9 cellular contexts compared by ENCODE assay signal in the genomic region with DNA sequence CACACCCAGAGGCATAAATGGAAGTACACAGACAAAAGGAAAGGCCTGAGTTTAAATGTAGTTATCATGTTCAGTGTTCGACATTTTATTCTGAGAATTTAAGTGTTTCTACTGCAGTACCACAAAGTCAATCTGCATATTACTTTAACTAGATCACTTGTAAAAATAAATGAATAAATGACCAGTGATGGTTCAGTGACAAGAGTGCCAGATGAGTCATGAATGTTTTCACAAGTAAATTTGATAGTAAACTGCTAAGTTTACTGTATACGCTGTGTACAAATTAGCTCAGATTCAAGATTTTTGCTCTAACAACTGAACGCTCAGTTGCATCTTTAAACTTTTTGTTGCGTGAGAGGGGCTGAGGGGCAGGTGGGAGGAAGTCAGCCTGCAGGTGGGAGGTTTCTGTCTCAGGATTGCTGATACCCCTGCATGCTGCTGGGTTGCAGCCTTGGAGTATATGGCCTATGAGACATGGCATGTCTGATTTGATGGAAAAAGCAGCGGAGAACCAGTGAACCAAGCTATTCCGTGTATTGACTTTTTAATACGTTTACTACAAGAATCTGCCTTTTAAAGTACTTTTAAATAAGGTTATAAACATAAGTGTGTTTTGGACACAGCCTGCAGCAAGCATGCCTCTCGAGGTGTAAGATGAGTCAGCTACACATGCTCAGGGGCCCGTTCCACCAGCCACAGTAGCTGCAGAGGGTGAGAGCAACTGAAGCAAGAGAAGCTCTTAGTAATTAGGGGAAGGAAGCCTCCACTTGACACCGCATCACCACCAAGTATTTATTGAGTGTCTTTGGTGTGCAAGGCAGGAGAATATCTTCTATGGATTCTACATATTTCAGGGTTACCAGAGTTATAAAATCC.
DNase-seq lines count a peak whose midpoint lies in the region; ATAC-seq and TF ChIP-seq lines count a peak whose summit lies in the region.
"Had no signal": no experiment of that assay in that cellular context is flagged by ENCODE, and none has a peak within 500 bp of the region (broad histone marks: within the 10 kb centered on the region; RNA-seq: fewer than 3 reads in every experiment).

No MANE protein-coding gene starts in this region.

- H3K4me1 ChIP-seq in psoas muscle, result peaks cover 56% of the 10 kb centered on the region

- peak; percentile 58 to 79 for ATAC-seq in activated CD4-positive, CD25-positive, alpha-beta regulatory T cell treated with anti-CD3 and anti-CD28 coated beads, Interleukin-2, amount 50 U/mL, for 24 hours
- ATAC-seq in HG03097 (IDR thresholded peaks at IDR 0.05; ENCODE audit: low FRiP score, unreplicated experiment) (peak; percentile 62), activated B cell treated with CpG ODN at 0.5 μM for 24 hours (ENCODE audit: low read depth) (peak; percentile 72), psoas muscle (peak; percentile 69 to 90 (median 82))

- no peak overlapping the region for H3K4me3 Mint-ChIP-seq in activated B cell treated with CpG ODN at 0.5 μM for 24 hours
- H3K4me3 Mint-ChIP-seq in activated naive CD4-positive, alpha-beta T cell treated with anti-CD3 and anti-CD28 coated beads, Interleukin-2, amount 10 ng/mL, durations not matched to agents 7 days and 5 days, result no peak overlapping the region

- no peak overlapping the region for H3K27ac Mint-ChIP-seq in activated B cell treated with CpG ODN at 0.5 μM for 24 hours
- no peak overlapping the region for H3K27ac Mint-ChIP-seq in activated naive CD4-positive, alpha-beta T cell treated with anti-CD3 and anti-CD28 coated beads, Interleukin-2, amount 10 ng/mL, durations not matched to agents 7 days and 5 days

- intact Hi-C loops in activated B cell treated with CpG ODN at 0.5 μM for 24 hours (cut with micrococcal nuclease), result no loop called here
- intact Hi-C loops in psoas muscle (cut with DNase I), result no loop called here

- no peak for DNase-seq in activated CD4-positive, CD25-positive, alpha-beta regulatory T cell (lab: John Stamatoyannopoulos, UW)
- DNase-seq in activated B cell treated with CpG ODN at 0.5 μM for 24 hours, result no peak
- DNase-seq in psoas muscle, result no peak
- no peak for DNase-seq in SKM-1 treated with dmso at 0.1 percent for 144 hours (lab: John Stamatoyannopoulos, UW; ENCODE audit: unreplicated experiment)
- DNase-seq in activated naive CD4-positive, alpha-beta T cell treated with anti-CD3 and anti-CD28 coated beads, Interleukin-2, amount 10 ng/mL, durations not matched to agents 7 days and 5 days, result no peak
- DNase-seq in stimulated activated CD4-positive, alpha-beta T cell treated with anti-CD3 and anti-CD28 coated beads, Interleukin-4, amount 100 ng/mL, for 1 hour, result no peak
- DNase-seq: lower lobe of right lung had no signal

- CTCF ChIA-PET in activated B cell treated with CpG ODN at 0.5 μM for 24 hours (lab: Charles Lee), result no interaction called here
- CTCF ChIA-PET in activated naive CD4-positive, alpha-beta T cell treated with anti-CD3 and anti-CD28 coated beads, Interleukin-2, amount 10 ng/mL, durations not matched to agents 7 days and 5 days (lab: Charles Lee), result no interaction called here

- no peaks in the 10 kb centered on the region for H3K27me3 ChIP-seq in psoas muscle (ENCODE audit: insufficient read depth in 3 of 3, low read length in 2 of 3)

- TF ChIP-seq CTCF in activated B cell treated with CpG ODN at 0.5 μM for 24 hours (IDR thresholded peaks at IDR 0.05) (no peak), psoas muscle (IDR thresholded peaks at IDR 0.05) (no peak)

- H3K4me1 Mint-ChIP-seq in activated B cell treated with CpG ODN at 0.5 μM for 24 hours, result peaks cover 30% of the 10 kb centered on the region
- H3K4me1 Mint-ChIP-seq in activated naive CD4-positive, alpha-beta T cell treated with anti-CD3 and anti-CD28 coated beads, Interleukin-2, amount 10 ng/mL, durations not matched to agents 7 days and 5 days, result no peaks in the 10 kb centered on the region

- H3K36me3 Mint-ChIP-seq in activated B cell treated with CpG ODN at 0.5 μM for 24 hours (ENCODE audit: low read depth), result no peaks in the 10 kb centered on the region
- no peaks in the 10 kb centered on the region for H3K36me3 Mint-ChIP-seq in activated naive CD4-positive, alpha-beta T cell treated with anti-CD3 and anti-CD28 coated beads, Interleukin-2, amount 10 ng/mL, durations not matched to agents 7 days and 5 days

- WGBS in psoas muscle, 3 donors, result 67 to 82% (median 69%) methylated on average over 10 of the region's 10 CpGs

- POLR2A ChIA-PET in activated B cell treated with CpG ODN at 0.5 μM for 24 hours (lab: Charles Lee), result interaction anchor here (0.7 to 1.0 kb wide), 2 partner anchors 12 to 238 kb away, joined by 3 read pairs; no protein-coding TSS in a partner anchor

- no peaks in the 10 kb centered on the region for H3K9me3 ChIP-seq in psoas muscle
- H3K9me3 ChIP-seq: lower lobe of right lung had no signal

- H3K9me3 Mint-ChIP-seq in activated B cell treated with CpG ODN at 0.5 μM for 24 hours, result no peaks in the 10 kb centered on the region
- H3K9me3 Mint-ChIP-seq in activated naive CD4-positive, alpha-beta T cell treated with anti-CD3 and anti-CD28 coated beads, Interleukin-2, amount 10 ng/mL, durations not matched to agents 7 days and 5 days, result no peaks in the 10 kb centered on the region

- H3K27ac ChIP-seq in psoas muscle, result peak overlapping the region; percentile 39
- H3K27ac ChIP-seq: lower lobe of right lung had no signal

- H3K4me3 ChIP-seq in psoas muscle, result no peak overlapping the region
- H3K4me3 ChIP-seq: lower lobe of right lung had no signal

- no peaks in the 10 kb centered on the region for H3K27me3 Mint-ChIP-seq in activated B cell treated with CpG ODN at 0.5 μM for 24 hours
- H3K27me3 Mint-ChIP-seq in activated naive CD4-positive, alpha-beta T cell treated with anti-CD3 and anti-CD28 coated beads, Interleukin-2, amount 10 ng/mL, durations not matched to agents 7 days and 5 days, result no peaks in the 10 kb centered on the region

- H3K36me3 ChIP-seq in psoas muscle (ENCODE audit: insufficient read depth in 1 of 2, low read depth in 1 of 2), result no peaks in the 10 kb centered on the region
- H3K36me3 ChIP-seq: lower lobe of right lung had no signal
